Comparison of ENCODE assay signal across 13 cellular contexts in genomic region chr10:102579206-102579790, GRCh38.
A peak's percentile ranks its signal among the peaks of the same experiment; 100 is the strongest.
DNase-seq lines count a peak whose midpoint lies in the region; ATAC-seq and TF ChIP-seq lines count a peak whose summit lies in the region.
"Had no signal": no experiment of that assay in that cellular context is flagged by ENCODE, and none has a peak within 500 bp of the region (broad histone marks: within the 10 kb centered on the region; RNA-seq: fewer than 3 reads in every experiment).

No MANE protein-coding gene starts in this region.

- TF ChIP-seq CTCF in left ventricle myocardium inferior (IDR thresholded peaks at IDR 0.05; ENCODE audit: borderline replicate concordance), result no peak
- TF ChIP-seq CTCF in heart right ventricle (IDR thresholded peaks at IDR 0.05), result no peak
- TF ChIP-seq CTCF in left lung (IDR thresholded peaks at IDR 0.05), result no peak
- no peak for TF ChIP-seq CTCF in PC-9 (conservative IDR thresholded peaks at IDR 0.05)
- TF ChIP-seq CTCF in esophagus squamous epithelium (IDR thresholded peaks at IDR 0.05), result no peak
- TF ChIP-seq CTCF in ascending aorta (IDR thresholded peaks at IDR 0.05), result no peak

- no peak overlapping the region for H2AFZ ChIP-seq in PC-9

- no peak overlapping the region for H3K4me2 ChIP-seq in PC-9

- 54 to 65% methylated on average over 9 of the region's 9 CpGs for WGBS in heart right ventricle, 2 donors
- WGBS in esophagus squamous epithelium, 2 donors, result 59 to 64% methylated on average over 6 to 8 of the region's 9 CpGs

- TF ChIP-seq POLR2A in esophagus squamous epithelium (IDR thresholded peaks at IDR 0.05), result no peak

- H4K20me1 ChIP-seq in PC-9 (ENCODE audit: insufficient read depth), result no peaks in the 10 kb centered on the region

- intact Hi-C loops in left ventricle myocardium inferior (cut with micrococcal nuclease), result no loop called here
- intact Hi-C loops in heart right ventricle (cut with DNase I), result loop anchor here in 1 of 10 donors (10.0 kb wide), 1 partner anchor 354 kb away; the partner anchor contains the start of gene ELOVL3
- intact Hi-C loops in left lung (cut with DNase I), result no loop called here
- intact Hi-C loops in PC-9 (cut with micrococcal nuclease; ENCODE audit: unreplicated experiment), result no loop called here
- intact Hi-C loops in esophagus squamous epithelium (cut with DNase I), result no loop called here
- intact Hi-C loops in ascending aorta (cut with DNase I), result no loop called here

- no peak overlapping the region for H3K4me3 ChIP-seq in left ventricle myocardium inferior
- peak overlapping the region in 2 of 10 donors; percentile 0 to 7 for H3K4me3 ChIP-seq in heart right ventricle
- no peak overlapping the region for H3K4me3 ChIP-seq in left lung
- H3K4me3 ChIP-seq in PC-9, result no peak overlapping the region
- no peak overlapping the region for H3K4me3 ChIP-seq in esophagus squamous epithelium
- no peak overlapping the region for H3K4me3 ChIP-seq in ascending aorta

- 0 out of 2 replicates have a peak, but pooled peaks cover 4% of the 10 kb centered on the region for H3F3A ChIP-seq in PC-9 (ENCODE audit: insufficient read depth, low read depth)

- peaks cover 26% of the 10 kb centered on the region for H3K4me1 ChIP-seq in left ventricle myocardium inferior
- H3K4me1 ChIP-seq in heart right ventricle, result peaks cover 0 to 42% (median 24%) of the 10 kb centered on the region in 9 donors
- H3K4me1 ChIP-seq in left lung, result peaks cover 5 to 24% of the 10 kb centered on the region in 2 donors
- H3K4me1 ChIP-seq in PC-9 (replicated peaks; ENCODE audit: insufficient read depth), result no peaks in the 10 kb centered on the region
- peaks cover 7 to 37% (median 7%) of the 10 kb centered on the region in 3 donors for H3K4me1 ChIP-seq in esophagus squamous epithelium
- H3K4me1 ChIP-seq in ascending aorta, result no peaks in the 10 kb centered on the region

- POLR2A ChIA-PET in PC-9 (lab: Charles Lee; ENCODE audit: unreplicated experiment), result interaction anchor here (0.6 to 0.7 kb wide), 2 partner anchors 12 to 45 kb away, joined by 3 read pairs; no protein-coding TSS in a partner anchor

- no peaks in the 10 kb centered on the region for H3K36me3 ChIP-seq in left ventricle myocardium inferior
- H3K36me3 ChIP-seq in heart right ventricle, result no peaks in the 10 kb centered on the region
- no peaks in the 10 kb centered on the region for H3K36me3 ChIP-seq in left lung
- no peaks in the 10 kb centered on the region for H3K36me3 ChIP-seq in PC-9 (ENCODE audit: low read depth)
- H3K36me3 ChIP-seq in esophagus squamous epithelium, result no peaks in the 10 kb centered on the region
- no peaks in the 10 kb centered on the region for H3K36me3 ChIP-seq in ascending aorta
- H3K36me3 ChIP-seq: brain microvascular endothelial cell had no signal

- ATAC-seq in heart right ventricle (no peak), left lung (peak; percentile 9), GM18867 (IDR thresholded peaks at IDR 0.05; ENCODE audit: unreplicated experiment) (no peak)
- ATAC-seq: activated CD4-positive, alpha-beta T cell treated with anti-CD3 and anti-CD28 coated beads for 36 hours had no signal

- CTCF ChIA-PET in PC-9 (lab: Charles Lee), result interaction anchor here (0.6 kb wide), 1 partner anchor 14 kb away, joined by 5 read pairs; no protein-coding TSS in a partner anchor

- H3K27ac ChIP-seq in left ventricle myocardium inferior (replicated peaks) (peak overlapping the region; percentile 53), heart right ventricle (peak overlapping the region in 5 of 10 donors; percentile 1 to 71 (median 47)), left lung (peak overlapping the region; percentile 20 to 35), PC-9 (no peak overlapping the region), esophagus squamous epithelium (peak overlapping the region in 2 of 4 donors; percentile 15 to 65), ascending aorta (no peak overlapping the region)
- H3K27ac ChIP-seq: brain microvascular endothelial cell had no signal

- no peaks in the 10 kb centered on the region for H3K9me2 ChIP-seq in PC-9 (ENCODE audit: insufficient read depth)

- DNase-seq in left ventricle myocardium inferior, result no peak
- DNase-seq in heart right ventricle, result no peak
- DNase-seq in dermis blood vessel endothelial cell, result peak; percentile 44
- DNase-seq in left lung, result no peak
- DNase-seq in PC-9, result no peak
- DNase-seq in esophagus squamous epithelium (lab: John Stamatoyannopoulos, UW), result no peak
- no peak for DNase-seq in ascending aorta (ENCODE audit: low spot score in 2 of 2)
- DNase-seq: activated CD4-positive, alpha-beta T cell treated with anti-CD3 and anti-CD28 coated beads for 36 hours; brain microvascular endothelial cell; midbrain; NCI-H1105; posterior cingulate gyrus had no signal

- H3K9me3 ChIP-seq in left ventricle myocardium inferior (replicated peaks) (no peaks in the 10 kb centered on the region), heart right ventricle (no peaks in the 10 kb centered on the region), left lung (no peaks in the 10 kb centered on the region), PC-9 (ENCODE audit: insufficient read depth, low read depth) (no peaks in the 10 kb centered on the region), esophagus squamous epithelium (no peaks in the 10 kb centered on the region), ascending aorta (no peaks in the 10 kb centered on the region)

- no TSS peak for BruUV-seq in PC-9 (replicated peaks; lab: Mats Ljungman, UMichigan)

- H3K27me3 ChIP-seq in left ventricle myocardium inferior (ENCODE audit: low read depth) (no peaks in the 10 kb centered on the region), heart right ventricle (no peaks in the 10 kb centered on the region), left lung (no peaks in the 10 kb centered on the region), PC-9 (ENCODE audit: insufficient read depth, low read depth) (no peaks in the 10 kb centered on the region), esophagus squamous epithelium (no peaks in the 10 kb centered on the region), ascending aorta (no peaks in the 10 kb centered on the region)
- H3K27me3 ChIP-seq: brain microvascular endothelial cell had no signal

- no peaks in the 10 kb centered on the region for H3K79me2 ChIP-seq in PC-9 (ENCODE audit: low read depth)

Comparison
In these comparisons a context has a peak if more than half of its experiments do, and no peak if none do; other contexts are left out.
1. H3K27ac ChIP-seq: peak in left ventricle myocardium inferior (single experiment) and left lung (2 of 2); none in PC-9 (single experiment) and ascending aorta (0 of 2).